ENCODE assay signal across 26 cellular contexts in the genomic region with DNA sequence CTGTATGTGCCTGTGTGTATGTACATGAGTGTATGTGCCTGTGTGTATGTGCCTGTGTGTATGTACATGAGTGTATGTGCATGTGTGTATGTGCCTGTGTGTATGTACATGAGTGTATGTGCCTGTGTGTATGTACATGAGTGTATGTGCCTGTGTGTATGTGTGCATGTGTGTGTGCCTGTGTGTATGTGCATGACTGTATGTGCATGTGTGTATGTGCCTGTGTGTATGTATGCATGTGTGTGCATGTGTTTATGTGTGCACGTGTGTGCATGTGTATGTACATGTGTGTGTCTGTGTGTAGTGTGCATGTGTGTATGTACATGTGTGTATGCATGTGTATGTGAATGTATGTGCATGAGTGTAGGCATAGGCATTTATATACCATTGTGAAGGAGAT.
DNase-seq lines count a peak whose midpoint lies in the region; ATAC-seq, FAIRE-seq and TF ChIP-seq lines count a peak whose summit lies in the region.
"Had no signal": no experiment of that assay in that cellular context is flagged by ENCODE, and none has a peak within 500 bp of the region (broad histone marks: within the 10 kb centered on the region; RNA-seq: fewer than 3 reads in every experiment).

No MANE protein-coding gene starts in this region.

- H3K36me3 Mint-ChIP-seq in WTC11 (no peaks in the 10 kb centered on the region), neural progenitor cell (no peaks in the 10 kb centered on the region)
- H3K36me3 Mint-ChIP-seq: CD14-positive monocyte; CD8-positive, alpha-beta memory T cell; T-cell had no signal

- H3K4me3 Mint-ChIP-seq in WTC11: no peak overlapping the region
- no peak overlapping the region for H3K4me3 Mint-ChIP-seq in neural progenitor cell
- H3K4me3 Mint-ChIP-seq: CD14-positive monocyte, T-cell had no signal

- no peak for ATAC-seq in WTC11
- ATAC-seq: HCT116, Right ventricle myocardium inferior, SK-N-SH treated with all-trans-retinoic acid at 6 μM for 48 hours, T-cell had no signal

- H3K4me1 Mint-ChIP-seq in WTC11: 0 out of 2 replicates have a peak, but pooled peaks cover 5% of the 10 kb centered on the region
- H3K4me1 Mint-ChIP-seq in neural progenitor cell: peaks cover 21% of the 10 kb centered on the region
- H3K4me1 Mint-ChIP-seq: CD14-positive monocyte; CD8-positive, alpha-beta memory T cell; T-cell had no signal

- H4K20me1 ChIP-seq in BLaER1 (no peaks in the 10 kb centered on the region), neural progenitor cell (ENCODE audit: low read depth) (no peaks in the 10 kb centered on the region)

- no peak for TF ChIP-seq POLR2A in GM12891 (IDR thresholded peaks at IDR 0.05; ENCODE audit: low read depth, low read length)

- peaks cover 77% of the 10 kb centered on the region for H3K4me1 ChIP-seq in BLaER1
- H3K4me1 ChIP-seq in neural progenitor cell: peaks cover 14% of the 10 kb centered on the region
- H3K4me1 ChIP-seq: SJCRH30 had no signal

- no peaks in the 10 kb centered on the region for H3K79me2 ChIP-seq in neural progenitor cell (ENCODE audit: low read depth)

- H3K9me3 Mint-ChIP-seq in WTC11 (no peaks in the 10 kb centered on the region), neural progenitor cell (no peaks in the 10 kb centered on the region)
- H3K9me3 Mint-ChIP-seq: CD8-positive, alpha-beta memory T cell; T-cell had no signal

- no peak overlapping the region for H2AFZ ChIP-seq in neural progenitor cell (replicated peaks)
- H2AFZ ChIP-seq: PC-9 had no signal

- H3K9me3 ChIP-seq in BLaER1: peaks cover 19% of the 10 kb centered on the region
- H3K9me3 ChIP-seq in neural progenitor cell (ENCODE audit: low read depth): no peaks in the 10 kb centered on the region
- H3K9me3 ChIP-seq: SJCRH30 had no signal

- H3K9ac ChIP-seq in BLaER1: peak overlapping the region; percentile 41; the same call in 1 of the 2 replicates
- no peak overlapping the region for H3K9ac ChIP-seq in neural progenitor cell

- CTCF ChIA-PET in WTC11 (lab: Charles Lee): interaction anchor here (0.6 kb wide), 1 partner anchor 369 kb away, joined by 3 read pairs; no protein-coding TSS in a partner anchor

- H3K36me3 ChIP-seq in BLaER1 (no peaks in the 10 kb centered on the region), neural progenitor cell (no peaks in the 10 kb centered on the region)
- H3K36me3 ChIP-seq: SJCRH30 had no signal

- peak; percentile 87 for FAIRE-seq in GM12891 (lab: Jason Lieb, UNC)

- TF ChIP-seq CTCF in WTC11 (IDR thresholded peaks at IDR 0.05) (no peak), neural progenitor cell (IDR thresholded peaks at IDR 0.05) (no peak)

- H3K27me3 Mint-ChIP-seq in WTC11 (ENCODE audit: low read depth) (no peaks in the 10 kb centered on the region; the same call in none of the 2 replicates), neural progenitor cell (ENCODE audit: insufficient read depth, low read depth) (peaks cover 5% of the 10 kb centered on the region)

- H3K27me3 ChIP-seq in BLaER1: no peaks in the 10 kb centered on the region
- H3K27me3 ChIP-seq in neural progenitor cell: no peaks in the 10 kb centered on the region
- H3K27me3 ChIP-seq: SJCRH30 had no signal

- 0 out of 2 replicates have a peak overlapping the region, but pooled peaks have one; percentile 39 for H3K27ac Mint-ChIP-seq in WTC11
- H3K27ac Mint-ChIP-seq in neural progenitor cell: peak overlapping the region; percentile 64
- H3K27ac Mint-ChIP-seq: CD14-positive monocyte; CD8-positive, alpha-beta memory T cell; T-cell had no signal

- peak overlapping the region; percentile 81 for H3K4me2 ChIP-seq in BLaER1
- H3K4me2 ChIP-seq in neural progenitor cell: no peak overlapping the region
- H3K4me2 ChIP-seq: PC-9 had no signal

- POLR2A ChIA-PET in WTC11 (lab: Charles Lee): no interaction called here

- H3K27ac ChIP-seq in BLaER1 (peak overlapping the region; percentile 62; the same call in 1 of the 2 replicates), neural progenitor cell (no peak overlapping the region)
- H3K27ac ChIP-seq: PC-9, SJCRH30 had no signal

- H3K4me3 ChIP-seq in BLaER1 (no peak overlapping the region), neural progenitor cell (no peak overlapping the region)
- H3K4me3 ChIP-seq: PC-9, SJCRH30 had no signal

- DNase-seq in GM12891 (ENCODE audit: insufficient read length, low spot score) (no peak), WTC11 (ENCODE audit: low spot score) (no peak), neural progenitor cell (ENCODE audit: low spot score) (no peak), HuH-7 (ENCODE audit: low spot score) (no peak), NCI-H1105 treated with DMSO at 0.1 percent for 48 hours (lab: John Stamatoyannopoulos, UW) (no peak), ACHN (no peak), midbrain (lab: John Stamatoyannopoulos, UW) (no peak)
- DNase-seq: CD8-positive, alpha-beta memory T cell; DMS 273 treated with DMSO at 0.1 percent for 48 hours; Karpas-422; NCI-H1092; NCI-H1436 treated with DMSO at 0.1 percent for 48 hours; NCI-H187 treated with DMSO at 0.1 percent for 48 hours; NCI-H2107; NCI-H446; NCI-H524 treated with DMSO at 0.1 percent for 48 hours; NCI-H82; NK-92 treated with Interleukin-12 subunit alpha and Interleukin-12 subunit beta, amount 100 ng/mL, for 24 hours; PC-9; SJCRH30; T-cell had no signal

- no peaks in the 10 kb centered on the region for H3F3A ChIP-seq in neural progenitor cell (ENCODE audit: low read depth)

- in situ Hi-C loops in ACHN (cut with HindIII; ENCODE audit: low pct_ligation_motif_present, low pct_unique_long_range_greater_than_20kb, low sequenced_read_pairs): no loop called here

TF ChIP-seq in GM12891, 5 proteins besides CTCF, POLR2A, EP300 and RAD21:
- TF ChIP-seq TAF1 (IDR thresholded peaks at IDR 0.05; ENCODE audit: low read depth, low read length) (no peak), SPI1 (IDR thresholded peaks at IDR 0.05; ENCODE audit: low read depth, low read length) (no peak), POU2F2 (IDR thresholded peaks at IDR 0.05; ENCODE audit: low read depth, low read length) (no peak), PAX5 (IDR thresholded peaks at IDR 0.05; ENCODE audit: insufficient read depth, low read length, severe bottlenecking) (no peak), POLR2AphosphoS5 (IDR thresholded peaks at IDR 0.05; ENCODE audit: low read depth, low read length) (no peak)
TF ChIP-seq in GM12891: peak in this region for 0.

TF ChIP-seq in WTC11, 78 proteins besides CTCF, POLR2A, EP300 and RAD21:
- TF ChIP-seq ZNF121 (CRISPR knock-in tag; IDR thresholded peaks at IDR 0.05) (no peak), TEAD1 (CRISPR knock-in tag; IDR thresholded peaks at IDR 0.05) (no peak), IRF2 (CRISPR knock-in tag; IDR thresholded peaks at IDR 0.05; ENCODE audit: borderline replicate concordance, low read depth) (no peak), ZNF263 (CRISPR knock-in tag; IDR thresholded peaks at IDR 0.05; ENCODE audit: low read depth) (no peak), ZNF671 (CRISPR knock-in tag; IDR thresholded peaks at IDR 0.05) (no peak)
- TF ChIP-seq, protein P1, sequence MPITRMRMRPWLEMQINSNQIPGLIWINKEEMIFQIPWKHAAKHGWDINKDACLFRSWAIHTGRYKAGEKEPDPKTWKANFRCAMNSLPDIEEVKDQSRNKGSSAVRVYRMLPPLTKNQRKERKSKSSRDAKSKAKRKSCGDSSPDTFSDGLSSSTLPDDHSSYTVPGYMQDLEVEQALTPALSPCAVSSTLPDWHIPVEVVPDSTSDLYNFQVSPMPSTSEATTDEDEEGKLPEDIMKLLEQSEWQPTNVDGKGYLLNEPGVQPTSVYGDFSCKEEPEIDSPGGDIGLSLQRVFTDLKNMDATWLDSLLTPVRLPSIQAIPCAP (CRISPR knock-in tag; IDR thresholded peaks at IDR 0.05): no peak
- TF ChIP-seq, protein P2, sequence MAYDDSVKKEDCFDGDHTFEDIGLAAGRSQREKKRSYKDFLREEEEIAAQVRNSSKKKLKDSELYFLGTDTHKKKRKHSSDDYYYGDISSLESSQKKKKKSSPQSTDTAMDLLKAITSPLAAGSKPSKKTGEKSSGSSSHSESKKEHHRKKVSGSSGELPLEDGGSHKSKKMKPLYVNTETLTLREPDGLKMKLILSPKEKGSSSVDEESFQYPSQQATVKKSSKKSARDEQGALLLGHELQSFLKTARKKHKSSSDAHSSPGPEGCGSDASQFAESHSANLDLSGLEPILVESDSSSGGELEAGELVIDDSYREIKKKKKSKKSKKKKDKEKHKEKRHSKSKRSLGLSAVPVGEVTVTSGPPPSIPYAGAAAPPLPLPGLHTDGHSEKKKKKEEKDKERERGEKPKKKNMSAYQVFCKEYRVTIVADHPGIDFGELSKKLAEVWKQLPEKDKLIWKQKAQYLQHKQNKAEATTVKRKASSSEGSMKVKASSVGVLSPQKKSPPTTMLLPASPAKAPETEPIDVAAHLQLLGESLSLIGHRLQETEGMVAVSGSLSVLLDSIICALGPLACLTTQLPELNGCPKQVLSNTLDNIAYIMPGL (CRISPR knock-in tag; IDR thresholded peaks at IDR 0.05): no peak
